ENCODE assay signal across 23 cellular contexts in genomic region chr2:71611247-71611646, GRCh38.
A peak's percentile ranks its signal among the peaks of the same experiment; 100 is the strongest.
DNase-seq lines count a peak whose midpoint lies in the region; ATAC-seq, FAIRE-seq and TF ChIP-seq lines count a peak whose summit lies in the region.
"Had no signal": no experiment of that assay in that cellular context is flagged by ENCODE, and none has a peak within 500 bp of the region (broad histone marks: within the 10 kb centered on the region; RNA-seq: fewer than 3 reads in every experiment).

No MANE protein-coding gene starts in this region.

- peak; percentile 19 for DNase-seq in activated CD4-positive, CD25-positive, alpha-beta regulatory T cell treated with anti-CD3 and anti-CD28 coated beads, Interleukin-2, amount 50 U/mL, for 72 hours
- DNase-seq in WERI-Rb-1 = peak; percentile 4
- DNase-seq in left lobe of liver (ENCODE audit: low spot score) = peak; percentile 28
- DNase-seq in psoas muscle = peak in 1 of 2 donors; percentile 9
- DNase-seq in occipital lobe (lab: John Stamatoyannopoulos, UW) = no peak
- no peak for DNase-seq in NCI-H345 treated with DMSO at 0.1 percent for 48 hours (lab: John Stamatoyannopoulos, UW; ENCODE audit: unreplicated experiment)
- DNase-seq in frontal cortex (ENCODE audit: low spot score in 2 of 2) = no peak
- DNase-seq: activated CD4-positive, alpha-beta T cell treated with anti-CD3 and anti-CD28 coated beads, Interleukin-2, amount 50 U/mL, for 1 hour; activated naive CD8-positive, alpha-beta T cell treated with anti-CD3 and anti-CD28 coated beads for 36 hours; activated T-cell treated with anti-CD3 and anti-CD28 coated beads, Interleukin-2, amount 50 U/mL, for 48 hours; cortex of kidney; Kasumi-1; NCI-H1092; NCI-H2029 treated with DMSO at 0.1 percent for 48 hours; NCI-H524; nucleus accumbens; stimulated activated naive B cell treated with anti-CD40 and anti-IgM and Interleukin-4, amounts not matched to agents 10 μg/mL and 1 μg/mL and 100 μg/mL, for 72 hours had no signal

- WGBS in psoas muscle, 3 donors = 88 to 92% (median 91%) methylated on average over 12 of the region's 12 CpGs

- H3K27ac ChIP-seq in WERI-Rb-1 (no peak overlapping the region), psoas muscle (peak overlapping the region; percentile 44)
- H3K27ac ChIP-seq: tibial nerve had no signal

- H3K4me1 ChIP-seq in psoas muscle = peaks cover 22% of the 10 kb centered on the region

- no peak for TF ChIP-seq CTCF in WERI-Rb-1 (IDR thresholded peaks at IDR 0.05; ENCODE audit: low read depth, low read length)
- no peak for TF ChIP-seq CTCF in psoas muscle (IDR thresholded peaks at IDR 0.05)

- H3K36me3 ChIP-seq in WERI-Rb-1 (no peaks in the 10 kb centered on the region), psoas muscle (ENCODE audit: insufficient read depth in 1 of 2, low read depth in 1 of 2) (peaks cover 0 to 54% of the 10 kb centered on the region in 2 donors)
- H3K36me3 ChIP-seq: tibial nerve had no signal

- intact Hi-C loops in psoas muscle (cut with DNase I) = no loop called here

- H3K4me3 ChIP-seq in WERI-Rb-1 (ENCODE audit: low read depth, low read length) = no peak overlapping the region
- no peak overlapping the region for H3K4me3 ChIP-seq in psoas muscle
- H3K4me3 ChIP-seq: tibial nerve had no signal

- ATAC-seq in activated CD4-positive, CD25-positive, alpha-beta regulatory T cell treated with anti-CD3 and anti-CD28 coated beads, Interleukin-2, amount 50 U/mL, for 24 hours = no peak
- ATAC-seq in left lobe of liver = no peak
- ATAC-seq in psoas muscle = no peak
- ATAC-seq: stimulated activated naive B cell treated with anti-CD40 and anti-IgM and Interleukin-4, amounts not matched to agents 10 μg/mL and 1 μg/mL and 100 μg/mL, for 72 hours had no signal

- H3K9me3 ChIP-seq in WERI-Rb-1 (ENCODE audit: severe bottlenecking) (no peaks in the 10 kb centered on the region), psoas muscle (no peaks in the 10 kb centered on the region)
- H3K9me3 ChIP-seq: tibial nerve had no signal

- no peaks in the 10 kb centered on the region for H3K27me3 ChIP-seq in WERI-Rb-1 (ENCODE audit: insufficient read depth, low read depth, severe bottlenecking)
- H3K27me3 ChIP-seq in psoas muscle (ENCODE audit: insufficient read depth in 3 of 3, low read length in 2 of 3) = no peaks in the 10 kb centered on the region
- H3K27me3 ChIP-seq: tibial nerve had no signal

- FAIRE-seq in frontal cortex (lab: Jason Lieb, UNC) = no peak
- FAIRE-seq: A204.1, D721Med, endothelial cell of umbilical vein, HTR-8/SVneo had no signal

Comparison
In these comparisons a context has a peak if more than half of its experiments do, and no peak if none do; other contexts are left out.
1. DNase-seq: peak in activated CD4-positive, CD25-positive, alpha-beta regulatory T cell treated with anti-CD3 and anti-CD28 coated beads, Interleukin-2, amount 50 U/mL, for 72 hours (single experiment), WERI-Rb-1 (single experiment) and left lobe of liver (single experiment); none in occipital lobe (single experiment), NCI-H345 treated with DMSO at 0.1 percent for 48 hours (single experiment) and frontal cortex (0 of 2).